In the genomic region with DNA sequence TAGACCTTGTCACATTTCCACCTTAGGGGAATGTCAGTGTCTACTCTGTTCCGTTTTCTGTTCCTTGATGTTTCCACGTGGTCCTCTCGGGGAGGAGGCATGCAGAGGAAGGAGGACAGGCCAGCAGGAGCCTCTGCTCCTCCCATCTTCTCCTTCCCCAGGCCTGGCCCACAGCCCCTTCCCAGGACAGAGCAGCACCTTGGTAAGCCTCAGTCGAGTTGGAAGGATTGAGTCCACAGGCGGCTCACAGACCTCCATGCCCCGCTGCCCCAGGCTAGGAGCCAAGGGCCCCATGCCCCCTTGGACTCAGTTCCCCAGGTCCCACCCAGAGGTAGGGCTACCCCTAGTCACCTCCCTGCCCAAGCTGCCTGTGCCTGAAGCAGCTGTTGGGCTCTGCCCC, we compare ENCODE assay signal across 9 cellular contexts. TPM values are rescaled to one million over a fixed set of nuclear protein-coding genes. Genes with fewer than 3 reads are reported as not detected.
"Had no signal": no experiment of that assay in that cellular context is flagged by ENCODE, and none has a peak within 500 bp of the region (broad histone marks: within the 10 kb centered on the region; RNA-seq: fewer than 3 reads in every experiment).

No MANE protein-coding gene starts in this region.

- DNase-seq: GDM1, GF-D8 had no signal

- ATAC-seq: GM12878 had no signal

- FAIRE-seq: G401.6, GM12878, GM12891, GM12892, GM18507, GM19239 had no signal

- H3K4me3 ChIP-seq: GM12878 had no signal

RNA-seq across cellular contexts. Expression of gene IGSF21, which starts 36.5 kb away (rescaled TPM):
- total RNA-seq: G401, GM12878 had no signal
